In the genomic region with DNA sequence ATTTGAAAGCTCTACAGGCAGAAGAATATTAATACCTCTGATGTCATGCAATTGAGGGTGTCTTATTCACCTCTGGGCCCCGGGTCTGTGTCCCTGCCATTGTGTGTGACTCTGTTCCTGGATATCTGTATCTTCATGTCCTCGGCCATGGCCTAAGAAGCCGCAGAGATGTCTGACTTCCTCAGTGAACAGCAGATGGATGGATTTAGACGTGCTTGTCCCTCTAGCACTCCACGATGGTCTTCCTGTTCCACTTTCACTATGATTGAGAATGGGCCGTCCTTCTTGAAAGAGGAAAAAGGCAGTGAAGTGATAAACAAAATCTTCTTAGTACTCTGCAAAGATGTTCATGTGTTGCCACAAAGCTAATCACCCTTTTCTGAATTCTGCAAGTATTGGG, we compare ENCODE assay signal across 1 cellular context.
TF ChIP-seq lines count a peak whose summit lies in the region.

No MANE protein-coding gene starts in this region.

TF ChIP-seq in HepG2, 621 proteins besides CTCF, POLR2A, EP300 and RAD21 (continued from another document):
- TF ChIP-seq SMAD3 (CRISPR knock-in tag; IDR thresholded peaks at IDR 0.05) (no peak), ZNF790 (CRISPR knock-in tag; IDR thresholded peaks at IDR 0.05; ENCODE audit: borderline replicate concordance) (no peak), NKX3-1 (CRISPR knock-in tag; IDR thresholded peaks at IDR 0.05) (no peak)
- TF ChIP-seq, protein P1, sequence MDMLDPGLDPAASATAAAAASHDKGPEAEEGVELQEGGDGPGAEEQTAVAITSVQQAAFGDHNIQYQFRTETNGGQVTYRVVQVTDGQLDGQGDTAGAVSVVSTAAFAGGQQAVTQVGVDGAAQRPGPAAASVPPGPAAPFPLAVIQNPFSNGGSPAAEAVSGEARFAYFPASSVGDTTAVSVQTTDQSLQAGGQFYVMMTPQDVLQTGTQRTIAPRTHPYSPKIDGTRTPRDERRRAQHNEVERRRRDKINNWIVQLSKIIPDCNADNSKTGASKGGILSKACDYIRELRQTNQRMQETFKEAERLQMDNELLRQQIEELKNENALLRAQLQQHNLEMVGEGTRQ (IDR thresholded peaks at IDR 0.05; ENCODE audit: low read depth, low read length), result no peak
- TF ChIP-seq, protein P1 (CRISPR knock-in tag; IDR thresholded peaks at IDR 0.05; ENCODE audit: borderline replicate concordance), result no peak
